8 cellular contexts compared by ENCODE assay signal in genomic region chr12:12072064-12072760, GRCh38. TPM values are rescaled to one million over a fixed set of nuclear protein-coding genes. Genes with fewer than 3 reads are reported as not detected.
DNase-seq lines count a peak whose midpoint lies in the region; ATAC-seq and TF ChIP-seq lines count a peak whose summit lies in the region.

No MANE protein-coding gene starts in this region.

- H3K27me3 ChIP-seq in endodermal cell (ENCODE audit: control insufficient read depth, insufficient read depth, low read length, poor library complexity, severe bottlenecking) = no peaks in the 10 kb centered on the region

- 74 to 82% methylated on average over 14 to 21 of the region's 21 CpGs for WGBS in endodermal cell (ENCODE audit: insufficient coverage in 1 of 2, insufficient read length in 1 of 2), 2 experiments

- peak overlapping the region; percentile 38 for H3K27ac Mint-ChIP-seq in activated CD4-positive, alpha-beta T cell treated with anti-CD3 and anti-CD28 coated beads for 36 hours
- H3K27ac Mint-ChIP-seq in endodermal cell = peak overlapping the region; percentile 91

- H3K36me3 ChIP-seq in endodermal cell (ENCODE audit: control insufficient read depth, insufficient read depth, low read length) = no peaks in the 10 kb centered on the region

- DNase-seq in GM20000 (ENCODE audit: low spot score) (peak; percentile 49), endodermal cell (peak; percentile 78), NCI-H2029 treated with DMSO at 0.1 percent for 48 hours (lab: John Stamatoyannopoulos, UW) (no peak), SW 1271 (lab: John Stamatoyannopoulos, UW) (no peak), NK-92 (lab: John Stamatoyannopoulos, UW; ENCODE audit: unreplicated experiment) (no peak), NCI-H69 (lab: John Stamatoyannopoulos, UW) (no peak)
- peak; percentile 59 for DNase-seq in activated CD4-positive, alpha-beta T cell treated with anti-CD3 and anti-CD28 coated beads for 36 hours
- DNase-seq in stimulated activated CD4-positive, alpha-beta T cell treated with anti-CD3 and anti-CD28 coated beads, TNF-alpha, amount 100 ng/mL, for 24 hours (ENCODE audit: low read depth in 3 of 3) = peak; percentile 2 to 40 (median 16)

- no peak overlapping the region for H3K27ac ChIP-seq in endodermal cell (ENCODE audit: low read depth, low read length)

- no peaks in the 10 kb centered on the region for H3K9me3 Mint-ChIP-seq in activated CD4-positive, alpha-beta T cell treated with anti-CD3 and anti-CD28 coated beads for 36 hours (ENCODE audit: low read depth)
- H3K9me3 Mint-ChIP-seq in endodermal cell = no peaks in the 10 kb centered on the region

- H3K36me3 Mint-ChIP-seq in activated CD4-positive, alpha-beta T cell treated with anti-CD3 and anti-CD28 coated beads for 36 hours (ENCODE audit: low read depth) = no peaks in the 10 kb centered on the region
- H3K36me3 Mint-ChIP-seq in endodermal cell (ENCODE audit: low read depth) = peaks cover 5% of the 10 kb centered on the region

- TF ChIP-seq CTCF in GM20000 (IDR thresholded peaks at IDR 0.05; ENCODE audit: extremely low read depth, missing control alignments) (no peak), endodermal cell (conservative IDR thresholded peaks at IDR 0.05) (no peak)

- H3K4me3 ChIP-seq in endodermal cell (ENCODE audit: low read length) = no peak overlapping the region

- ATAC-seq in activated CD4-positive, alpha-beta T cell treated with anti-CD3 and anti-CD28 coated beads for 36 hours = peak; percentile 43

- H3K9me3 ChIP-seq in endodermal cell (ENCODE audit: control insufficient read depth, low read length) = no peaks in the 10 kb centered on the region

- POLR2A ChIA-PET in activated CD4-positive, alpha-beta T cell treated with anti-CD3 and anti-CD28 coated beads for 36 hours (lab: Charles Lee) = interaction anchor here (0.6 to 1.0 kb wide), 2 partner anchors 42 to 194 kb away, joined by 3 read pairs; partner anchors contain the start of gene LRP6

- CTCF ChIA-PET in activated CD4-positive, alpha-beta T cell treated with anti-CD3 and anti-CD28 coated beads for 36 hours (lab: Charles Lee) = interaction anchor here (0.7 to 1.7 kb wide), 6 partner anchors 13 to 570 kb away, joined by 3 to 6 read pairs (median 3); no protein-coding TSS in a partner anchor

- H3K4me3 Mint-ChIP-seq in activated CD4-positive, alpha-beta T cell treated with anti-CD3 and anti-CD28 coated beads for 36 hours = peak overlapping the region; percentile 66
- H3K4me3 Mint-ChIP-seq in endodermal cell = peak overlapping the region; percentile 30

- H3K4me1 Mint-ChIP-seq in activated CD4-positive, alpha-beta T cell treated with anti-CD3 and anti-CD28 coated beads for 36 hours = peaks cover 13% of the 10 kb centered on the region
- H3K4me1 Mint-ChIP-seq in endodermal cell = peaks cover 50% of the 10 kb centered on the region

- intact Hi-C loops in activated CD4-positive, alpha-beta T cell treated with anti-CD3 and anti-CD28 coated beads for 36 hours (cut with DNase I, micrococcal nuclease) = no loop called here

- peaks cover 17% of the 10 kb centered on the region for H3K4me1 ChIP-seq in endodermal cell (ENCODE audit: control insufficient read depth, insufficient read depth, low read length)

- H3K27me3 Mint-ChIP-seq in activated CD4-positive, alpha-beta T cell treated with anti-CD3 and anti-CD28 coated beads for 36 hours = no peaks in the 10 kb centered on the region
- H3K27me3 Mint-ChIP-seq in endodermal cell (ENCODE audit: insufficient read depth) = no peaks in the 10 kb centered on the region

- no peak overlapping the region for H3K9ac ChIP-seq in endodermal cell (ENCODE audit: extremely low read depth, low read length, poor library complexity, severe bottlenecking)

RNA-seq across cellular contexts. Expression of gene BCL2L14, which starts 1.5 kb away (rescaled TPM):
- 1 to 10 TPM; 7.3 to 7.7 TPM for total RNA-seq in activated CD4-positive, alpha-beta T cell treated with anti-CD3 and anti-CD28 coated beads for 36 hours
- 10 to 100 TPM in 1 of 2 donors, 1 to 10 TPM in 1; 4.4 to 10.5 TPM for total RNA-seq in endodermal cell
- 0.39 TPM for polyA plus RNA-seq in endodermal cell (2013, experiment 1 of 2)
- 0.33 TPM for polyA plus RNA-seq in endodermal cell (2013, experiment 2 of 2)

Comparison
In these comparisons a context has a peak if more than half of its experiments do, and no peak if none do; other contexts are left out.
1. DNase-seq: peak in GM20000 (single experiment), activated CD4-positive, alpha-beta T cell treated with anti-CD3 and anti-CD28 coated beads for 36 hours (single experiment), endodermal cell (single experiment) and stimulated activated CD4-positive, alpha-beta T cell treated with anti-CD3 and anti-CD28 coated beads, TNF-alpha, amount 100 ng/mL, for 24 hours (3 of 3); none in NCI-H2029 treated with DMSO at 0.1 percent for 48 hours (single experiment), SW 1271 (0 of 2), NK-92 (single experiment) and NCI-H69 (single experiment).